ENCODE assay signal across 25 cellular contexts in the genomic region with DNA sequence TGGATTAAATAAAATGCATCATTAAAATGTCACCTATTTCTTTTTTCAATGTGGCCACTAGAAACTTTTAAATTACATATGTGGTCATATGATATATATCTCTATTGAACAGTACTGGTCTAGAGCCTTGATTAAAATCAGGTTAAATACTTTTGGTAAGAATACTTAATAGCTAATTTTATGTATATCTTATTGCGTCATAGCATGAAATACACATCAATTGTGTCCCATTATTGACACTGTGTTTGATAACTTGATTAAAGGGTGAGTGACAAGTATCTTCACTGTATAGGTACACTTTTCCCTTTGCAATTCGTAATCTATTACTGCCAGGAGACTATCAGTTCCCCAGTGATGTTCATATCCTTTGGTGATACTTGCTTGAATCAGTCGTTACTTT. TPM values are rescaled to one million over a fixed set of nuclear protein-coding genes. Genes with fewer than 3 reads are reported as not detected.
DNase-seq lines count a peak whose midpoint lies in the region; ATAC-seq, FAIRE-seq and TF ChIP-seq lines count a peak whose summit lies in the region.
"Had no signal": no experiment of that assay in that cellular context is flagged by ENCODE, and none has a peak within 500 bp of the region (broad histone marks: within the 10 kb centered on the region; RNA-seq: fewer than 3 reads in every experiment).

No MANE protein-coding gene starts in this region.

- no peak overlapping the region for H4K5ac ChIP-seq in IMR-90 (ENCODE audit: low read depth, low read length)

- H2AFZ ChIP-seq in IMR-90 (replicated peaks; ENCODE audit: low read length, poor library complexity) (no peak overlapping the region), K562 (ENCODE audit: low read depth, low read length) (no peak overlapping the region)

- DNase-seq in IMR-90 (no peak), K562 (ENCODE audit: extremely low read depth in 1 of 4, low spot score in 3 of 4) (no peak), frontal cortex (ENCODE audit: low spot score in 2 of 2) (no peak), Right ventricle myocardium superior (no peak), NCI-H146 treated with DMSO at 0.1 percent for 48 hours (lab: John Stamatoyannopoulos, UW; ENCODE audit: unreplicated experiment) (no peak)
- no peak for DNase-seq in activated CD8-positive, alpha-beta memory T cell treated with anti-CD3 and anti-CD28 coated beads, Interleukin-2, amount 50 U/mL, for 48 hours
- DNase-seq: 8988T; ACHN; BE2C; C1 segment of cervical spinal cord; CD4-positive, alpha-beta memory T cell; CD4-positive, CD25-positive, alpha-beta regulatory T cell; CD8-positive, alpha-beta memory T cell; COR-L47; DMS 273 treated with DMSO at 0.1 percent for 48 hours; DMS153; DMS53; DMS79; DND-41; EL; GDM1 had no signal

- H3K79me1 ChIP-seq in IMR-90 (ENCODE audit: low read depth in 1 of 2, low read length in 2 of 2), result peaks cover 0 to 4% of the 10 kb centered on the region in 2 experiments; a peak in 2 of 4 replicates

- no peaks in the 10 kb centered on the region for H3K79me2 ChIP-seq in K562 (ENCODE audit: control insufficient read depth, insufficient read depth, low read length)

- no peak overlapping the region for H3K4ac ChIP-seq in IMR-90 (ENCODE audit: low read depth, low read length)

- in situ Hi-C loops in IMR-90 (cut with MboI; ENCODE audit: low sequenced_read_pairs) (no loop called here), K562 (cut with MboI) (no loop called here)

- H3K14ac ChIP-seq in IMR-90 (replicated peaks; ENCODE audit: low read depth, low read length), result no peak overlapping the region

- ATAC-seq in IMR-90 (ENCODE audit: low read depth), result no peak
- no peak for ATAC-seq in K562
- ATAC-seq in Right ventricle myocardium superior (ENCODE audit: poor library complexity), result no peak
- ATAC-seq: GM12878 had no signal

- no peak overlapping the region for H2BK20ac ChIP-seq in IMR-90 (ENCODE audit: low read depth, low read length)

- CTCF ChIA-PET in IMR-90 (lab: Yijun Ruan, JAX), result no interaction called here
- CTCF ChIA-PET in K562 (lab: Yijun Ruan, JAX; ENCODE audit: low intra/inter-chr PET ratio), result no interaction called here

- H4K20me1 ChIP-seq in IMR-90 (ENCODE audit: insufficient read depth, low read length) (no peaks in the 10 kb centered on the region), K562 (replicated peaks; ENCODE audit: control insufficient read depth, insufficient read depth, low read length) (no peaks in the 10 kb centered on the region)
- H4K20me1 ChIP-seq: BLaER1 had no signal

- no peak overlapping the region for H2AK9ac ChIP-seq in IMR-90 (replicated peaks; ENCODE audit: low read depth, low read length, poor library complexity)

- H4K91ac ChIP-seq in IMR-90 (ENCODE audit: insufficient read depth, low read depth, low read length), result no peak overlapping the region

- dilution Hi-C loops in IMR-90 (cut with HindIII; ENCODE audit: low sequenced_read_pairs, unreplicated experiment), result no loop called here

- peaks cover 5% of the 10 kb centered on the region for H3K27me3 ChIP-seq in IMR-90 (ENCODE audit: control insufficient read depth, insufficient read depth, low read length)
- peaks cover 2 to 4% of the 10 kb centered on the region in 2 experiments; a peak in 1 of 5 replicates for H3K27me3 ChIP-seq in K562 (ENCODE audit: control insufficient read depth in 2 of 2, insufficient read depth in 2 of 2, low read length in 2 of 2)
- H3K27me3 ChIP-seq: BLaER1 had no signal

- no peak overlapping the region for H3K18ac ChIP-seq in IMR-90 (ENCODE audit: low read depth, low read length)

- no peak overlapping the region for H2BK15ac ChIP-seq in IMR-90 (ENCODE audit: low read depth, low read length)

- no peak for TF ChIP-seq EP300 in K562 (IDR thresholded peaks at IDR 0.05; ENCODE audit: low read length)

- H3K4me1 ChIP-seq in IMR-90 (ENCODE audit: control insufficient read depth, insufficient read depth, low read length) (no peaks in the 10 kb centered on the region), K562 (replicated peaks in 1 of 2; ENCODE audit: control insufficient read depth in 2 of 2, insufficient read depth in 2 of 2, low read length in 2 of 2) (0 out of 5 replicates have a peak, but pooled peaks cover 0 to 3% of the 10 kb centered on the region in 2 experiments)
- H3K4me1 ChIP-seq: BE2C had no signal

- H2BK5ac ChIP-seq in IMR-90 (ENCODE audit: low read depth, low read length, poor library complexity, severe bottlenecking), result no peak overlapping the region

- no CpG with 5 or more reads among the region's 3 CpGs for WGBS in IMR-90 (ENCODE audit: extremely low coverage in 2 of 2, insufficient read length in 1 of 2), 2 experiments
- WGBS in K562 (ENCODE audit: insufficient coverage, low coverage, missing lambda C conversion rate), result 1% methylated on average over 3 of the region's 3 CpGs

- H3K9me3 ChIP-seq in IMR-90 (ENCODE audit: control insufficient read depth, insufficient read depth, low read length) (no peaks in the 10 kb centered on the region), K562 (replicated peaks; ENCODE audit: control insufficient read depth, insufficient read depth, low read depth, low read length) (no peaks in the 10 kb centered on the region)
- H3K9me3 ChIP-seq: BE2C had no signal

- H3K56ac ChIP-seq in IMR-90 (ENCODE audit: extremely low read depth, insufficient read depth, low read length), result no peak overlapping the region

- H3K4me3 ChIP-seq in IMR-90 (ENCODE audit: insufficient read depth, low read depth, low read length) (no peak overlapping the region), K562 (no peak overlapping the region)
- H3K4me3 ChIP-seq: BLaER1, GM12878 had no signal

- H3K36me3 ChIP-seq in IMR-90 (ENCODE audit: control insufficient read depth, insufficient read depth, low read length) (no peaks in the 10 kb centered on the region), K562 (ENCODE audit: control insufficient read depth, insufficient read depth, low read length) (no peaks in the 10 kb centered on the region)
- H3K36me3 ChIP-seq: BE2C, BLaER1 had no signal

- no peak overlapping the region for H4K8ac ChIP-seq in IMR-90 (ENCODE audit: low read depth in 2 of 2, low read length in 2 of 2)

- no peak overlapping the region for H2AK5ac ChIP-seq in IMR-90 (ENCODE audit: low read depth, low read length)

- TF ChIP-seq RAD21 in IMR-90 (IDR thresholded peaks at IDR 0.05; ENCODE audit: low read length) (no peak), K562 (CRISPR knock-in tag; conservative IDR thresholded peaks at IDR 0.05 in 1 of 2, IDR thresholded peaks at IDR 0.05 in 1 of 2) (no peak)

- TF ChIP-seq CTCF in IMR-90 (conservative IDR thresholded peaks at IDR 0.05; ENCODE audit: low read depth, low read length) (no peak), K562 (IDR thresholded peaks at IDR 0.05 in 2 of 3, conservative IDR thresholded peaks at IDR 0.05 in 1 of 3; ENCODE audit: insufficient read depth in 2 of 3, low read depth in 1 of 3, low read length in 3 of 3) (no peak)

- H3K23ac ChIP-seq in IMR-90 (ENCODE audit: low read depth, low read length), result no peak overlapping the region

- no peak for FAIRE-seq in K562 (lab: Jason Lieb, UNC)
- FAIRE-seq in frontal cortex (lab: Jason Lieb, UNC), result peak; percentile 6
- FAIRE-seq: GM12878, GM12892, GM18507 had no signal

- no peak overlapping the region for H2BK120ac ChIP-seq in IMR-90 (ENCODE audit: low read depth, low read length)

- H3K27ac ChIP-seq in IMR-90 (ENCODE audit: insufficient read depth, low read length) (no peak overlapping the region), K562 (ENCODE audit: extremely low read depth, low read depth, low read length) (no peak overlapping the region)
- H3K27ac ChIP-seq: BLaER1 had no signal

- intact Hi-C loops in IMR-90 (cut with micrococcal nuclease), result no loop called here
- intact Hi-C loops in K562 (cut with micrococcal nuclease), result no loop called here
- intact Hi-C loops in Right ventricle myocardium superior (cut with DNase I), result no loop called here

- POLR2A ChIA-PET in IMR-90 (lab: Charles Lee; ENCODE audit: unreplicated experiment), result no interaction called here
- POLR2A ChIA-PET in K562 (lab: Yijun Ruan, JAX), result no interaction called here

- no peak for TF ChIP-seq POLR2A in IMR-90 (IDR thresholded peaks at IDR 0.05; ENCODE audit: low read depth, low read length)
- TF ChIP-seq POLR2A in K562 (conservative IDR thresholded peaks at IDR 0.05), result no peak

- H3K9ac ChIP-seq in IMR-90 (ENCODE audit: low read depth, low read length), result no peak overlapping the region
- no peak overlapping the region for H3K9ac ChIP-seq in K562 (ENCODE audit: insufficient read depth in 1 of 2, low read depth in 2 of 2, low read length in 2 of 2)
- H3K9ac ChIP-seq: BLaER1 had no signal

- BruUV-seq in IMR-90 (replicated peaks; lab: Mats Ljungman, UMichigan) (no TSS peak), K562 (replicated peaks; lab: Mats Ljungman, UMichigan) (no TSS peak)

- H3K4me2 ChIP-seq in IMR-90 (ENCODE audit: low read depth, low read length) (no peak overlapping the region), K562 (ENCODE audit: insufficient read depth, low read length) (no peak overlapping the region)
- H3K4me2 ChIP-seq: BLaER1 had no signal

- H3K9me1 ChIP-seq in IMR-90 (ENCODE audit: insufficient read depth, low read length), result no peaks in the 10 kb centered on the region
- no peaks in the 10 kb centered on the region for H3K9me1 ChIP-seq in K562 (ENCODE audit: control insufficient read depth, insufficient read depth, low read length)

TF ChIP-seq in K562, 482 proteins besides CTCF, POLR2A, EP300 and RAD21 (continues in another document):
- TF ChIP-seq CREM (IDR thresholded peaks at IDR 0.05; ENCODE audit: low read depth), result no peak

RNA-seq across cellular contexts. Expression of a gene that starts 4.4 kb away (rescaled TPM):
- total RNA-seq in IMR-90 (2012; rRNA removed), result 2.9 and 3.6 TPM in 2 replicates
- polyA plus RNA-seq in IMR-90 (2012; rRNA removed), result 0.49 and 0.72 TPM in 2 replicates
- 0.16 and 0.22 TPM in 2 replicates for polyA plus RNA-seq in IMR-90 (2012; cell fraction: cytosol; rRNA removed)
- 0.39 and 2.5 TPM in 2 replicates for polyA plus RNA-seq in IMR-90 (2012; cell fraction: nucleus; rRNA removed; ENCODE audit: low replicate concordance)
- 8.3 and 35.0 TPM in 2 replicates for total RNA-seq in K562 (2011; cell fraction: chromatin; rRNA removed; ENCODE audit: low replicate concordance)
- 3.5 and 6.6 TPM in 2 replicates for total RNA-seq in K562 (2011; cell fraction: nucleolus; rRNA removed)
- 12.2 and 23.0 TPM in 2 replicates for total RNA-seq in K562 (2011; cell fraction: nucleoplasm; rRNA removed)
- total RNA-seq in K562 (2014; rRNA removed), result 2.4 and 2.9 TPM in 2 replicates
- 7.6 and 9.0 TPM in 2 replicates for total RNA-seq in K562 (2014; rRNA removed; fragmentation: Illumina TruSeq; extraction: Trizol)
- 4.8 TPM in 2 replicates for total RNA-seq in K562 (2015; rRNA removed; fragmentation: Illumina TruSeq; extraction: Trizol)
- total RNA-seq in K562 (2021), result 5.2 and 5.5 TPM in 2 replicates
- polyA plus RNA-seq in K562 (2011; rRNA removed), result 3.7 TPM in 2 replicates
- polyA plus RNA-seq in K562 (2011; cell fraction: cytosol; rRNA removed), result 0.85 and 2.0 TPM in 2 replicates
- 3.4 and 3.6 TPM in 2 replicates for polyA plus RNA-seq in K562 (2011; cell fraction: nucleus; rRNA removed)
- polyA plus RNA-seq in K562 (2012), result 1.2 and 1.4 TPM in 2 replicates
- 1.9 TPM in 2 replicates for polyA plus RNA-seq in K562 (2014; fragmentation: Illumina TruSeq; extraction: Trizol)
- under 1 TPM; 0.74 to 0.99 TPM for polyA plus RNA-seq in K562 (2014; fragmentation: Nextera tagmentation; extraction: Ambion mirVana)
- 1.9 and 2.0 TPM in 2 replicates for polyA plus RNA-seq in K562 (2014; rRNA removed)
- 13.6 TPM in 2 replicates for polyA minus RNA-seq in K562 (2011; rRNA and poly(A)+ RNA removed)
- polyA minus RNA-seq in K562 (2011; cell fraction: cytosol; rRNA and poly(A)+ RNA removed), result 3.8 and 4.7 TPM in 2 replicates
- 7.5 and 12.8 TPM in 2 replicates for polyA minus RNA-seq in K562 (2011; cell fraction: nucleus; rRNA and poly(A)+ RNA removed)
- 3.3 TPM for total RNA-seq in frontal cortex
- total RNA-seq in Right ventricle myocardium superior, result 0.81 TPM
